15 cellular contexts compared by ENCODE assay signal in the genomic region with DNA sequence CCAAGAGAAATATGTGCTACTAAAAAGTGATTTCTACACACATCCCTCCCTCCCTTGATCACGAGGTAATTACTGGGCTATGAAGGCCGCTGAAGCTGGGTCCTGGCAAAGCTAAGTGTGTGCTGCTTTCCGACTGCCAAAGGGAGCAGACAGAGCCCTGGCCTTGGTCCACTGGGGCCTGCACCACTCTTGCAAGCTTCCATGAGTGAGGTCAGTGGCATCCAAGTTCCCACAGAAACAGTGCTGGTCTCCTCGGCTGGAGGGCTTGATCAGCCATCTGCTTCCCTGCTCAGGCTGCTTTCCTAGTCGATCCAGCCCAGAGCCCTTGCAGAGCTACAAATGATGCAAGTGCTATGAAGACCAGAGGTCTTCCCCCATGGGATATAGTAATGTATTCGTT.
DNase-seq lines count a peak whose midpoint lies in the region; ATAC-seq and TF ChIP-seq lines count a peak whose summit lies in the region.
"Had no signal": no experiment of that assay in that cellular context is flagged by ENCODE, and none has a peak within 500 bp of the region (broad histone marks: within the 10 kb centered on the region; RNA-seq: fewer than 3 reads in every experiment).

No MANE protein-coding gene starts in this region.

- intact Hi-C loops in gastrocnemius medialis (cut with DNase I; ENCODE audit: low total_unique reads), result no loop called here

- TF ChIP-seq CTCF in choroid plexus epithelial cell (conservative IDR thresholded peaks at IDR 0.05; ENCODE audit: low read depth, low read length), result no peak
- TF ChIP-seq CTCF in gastrocnemius medialis (IDR thresholded peaks at IDR 0.05 in 4 of 5, conservative IDR thresholded peaks at IDR 0.05 in 1 of 5), result no peak

- H3K36me3 Mint-ChIP-seq in T-cell, result peaks cover 47% of the 10 kb centered on the region

- no peaks in the 10 kb centered on the region for H3K4me1 Mint-ChIP-seq in T-cell

- H3K4me3 Mint-ChIP-seq in T-cell, result no peak overlapping the region
- H3K4me3 Mint-ChIP-seq: naive thymus-derived CD4-positive, alpha-beta T cell; T-helper 17 cell had no signal

- ATAC-seq in gastrocnemius medialis (peak; percentile 67 to 70), esophagus mucosa (no peak), T-cell (replicated peaks in 1 of 4) (no peak)
- ATAC-seq: naive thymus-derived CD4-positive, alpha-beta T cell; T-helper 17 cell had no signal

- H3K4me3 ChIP-seq in choroid plexus epithelial cell (ENCODE audit: low read depth, low read length), result no peak overlapping the region
- H3K4me3 ChIP-seq in gastrocnemius medialis, result no peak overlapping the region
- H3K4me3 ChIP-seq: breast epithelium, Peyer's patch had no signal

- H3K27me3 ChIP-seq in gastrocnemius medialis, result no peaks in the 10 kb centered on the region
- H3K27me3 ChIP-seq: breast epithelium, Peyer's patch had no signal

- H3K9me3 Mint-ChIP-seq in T-cell, result peaks cover 6 to 15% (median 10%) of the 10 kb centered on the region in 3 donors

- H3K9me3 ChIP-seq in gastrocnemius medialis, result no peaks in the 10 kb centered on the region
- H3K9me3 ChIP-seq: breast epithelium, Peyer's patch had no signal

- no peak overlapping the region for H3K27ac Mint-ChIP-seq in T-cell
- H3K27ac Mint-ChIP-seq: activated T-helper 2 cell treated with anti-CD3 and anti-CD28 coated beads, Interferon-gamma antibody, Interleukin-2, Interleukin-4, amounts not matched to agents 10 μg/mL and 5 μg/mL and 100 μg/mL, durations not matched to agents 14 hours and 24 hours and 36 hours; naive thymus-derived CD4-positive, alpha-beta T cell; T-helper 17 cell had no signal

- no peaks in the 10 kb centered on the region for H3K36me3 ChIP-seq in gastrocnemius medialis
- H3K36me3 ChIP-seq: breast epithelium, Peyer's patch had no signal

- no peak overlapping the region for H3K27ac ChIP-seq in gastrocnemius medialis
- H3K27ac ChIP-seq: Peyer's patch had no signal

- CTCF ChIA-PET in T-cell (lab: Charles Lee), result no interaction called here

- no peak for TF ChIP-seq POLR2A in gastrocnemius medialis (IDR thresholded peaks at IDR 0.05)

- POLR2A ChIA-PET in T-cell (lab: Charles Lee), result no interaction called here

- in situ Hi-C loops in gastrocnemius medialis (cut with MboI; ENCODE audit: low sequenced_read_pairs in 4 of 4), result no loop called here

- H3K27me3 Mint-ChIP-seq in T-cell, result no peaks in the 10 kb centered on the region
- H3K27me3 Mint-ChIP-seq: naive thymus-derived CD4-positive, alpha-beta T cell; T-helper 17 cell had no signal

- peak in 8 of 14 donors; percentile 4 to 89 (median 32) for DNase-seq in C1 segment of cervical spinal cord (lab: John Stamatoyannopoulos, UW)
- DNase-seq in choroid plexus epithelial cell (ENCODE audit: low read depth), result peak; percentile 53
- peak in 30 of 51 donors; percentile 1 to 64 (median 16) for DNase-seq in hypothalamus (lab: John Stamatoyannopoulos, UW)
- DNase-seq in gastrocnemius medialis, result peak; percentile 16 to 63
- DNase-seq in CD1c-positive myeloid dendritic cell (ENCODE audit: extremely low spot score), result no peak
- DNase-seq in inferior parietal cortex (ENCODE audit: extremely low spot score), result no peak
- no peak for DNase-seq in T-cell
- DNase-seq: activated CD4-positive, alpha-beta T cell treated with anti-CD3 and anti-CD28 coated beads, Interleukin-2, amount 50 U/mL, for 48 hours; naive thymus-derived CD4-positive, alpha-beta T cell; NCI-H524 treated with DMSO at 0.1 percent for 48 hours; T-helper 17 cell had no signal

- peaks cover 0 to 3% of the 10 kb centered on the region in 2 donors for H3K4me1 ChIP-seq in gastrocnemius medialis
- H3K4me1 ChIP-seq: breast epithelium, Peyer's patch had no signal

Comparison
In these comparisons a context has a peak if more than half of its experiments do, and no peak if none do; other contexts are left out.
1. DNase-seq: peak in C1 segment of cervical spinal cord (8 of 14), choroid plexus epithelial cell (single experiment), hypothalamus (30 of 51) and gastrocnemius medialis (2 of 2); none in CD1c-positive myeloid dendritic cell (single experiment), inferior parietal cortex (single experiment) and T-cell (0 of 34).
2. ATAC-seq: peak in gastrocnemius medialis (2 of 2); none in esophagus mucosa (single experiment) and T-cell (0 of 4).